9 cellular contexts compared by ENCODE assay signal in the genomic region with DNA sequence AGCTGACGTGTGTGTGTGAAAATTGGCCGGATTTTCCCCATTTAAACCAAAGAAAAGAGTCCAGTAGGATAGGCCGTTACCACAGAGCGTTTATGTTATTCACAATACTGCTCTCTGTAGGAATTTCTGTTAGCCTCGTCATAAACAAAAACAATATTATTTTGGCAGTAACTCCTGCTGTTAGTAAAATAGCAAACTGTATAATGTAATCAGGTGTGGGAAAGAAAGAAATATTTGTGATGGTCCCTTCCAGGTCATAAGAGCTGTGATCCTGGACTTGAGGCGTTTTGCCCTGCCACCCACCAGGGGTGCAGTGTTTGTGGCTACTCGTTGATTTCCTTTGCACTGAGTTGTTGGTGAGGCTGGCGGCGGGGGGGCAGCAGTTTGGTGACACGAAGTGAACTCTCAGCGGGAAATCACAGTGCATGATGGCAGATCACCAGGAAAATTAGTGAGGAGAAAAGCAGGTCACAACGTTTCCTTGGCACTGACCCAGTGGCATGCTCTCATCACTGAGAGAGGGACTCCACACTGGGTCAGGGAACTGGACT. TPM values are rescaled to one million over a fixed set of nuclear protein-coding genes. Genes with fewer than 3 reads are reported as not detected.
DNase-seq lines count a peak whose midpoint lies in the region; ATAC-seq and TF ChIP-seq lines count a peak whose summit lies in the region.
"Had no signal": no experiment of that assay in that cellular context is flagged by ENCODE, and none has a peak within 500 bp of the region (broad histone marks: within the 10 kb centered on the region; RNA-seq: fewer than 3 reads in every experiment).

No MANE protein-coding gene starts in this region.

- peaks cover 20 to 23% of the 10 kb centered on the region in 2 donors for H3K4me1 ChIP-seq in lung (ENCODE audit: control insufficient read depth in 2 of 2, insufficient read depth in 2 of 2, low read length in 2 of 2)
- peaks cover 20 to 66% (median 49%) of the 10 kb centered on the region in 4 donors for H3K4me1 ChIP-seq in transverse colon

- intact Hi-C loops in transverse colon (cut with DNase I; ENCODE audit: low total_unique reads) = loop anchor here (5.0 kb wide), 1 partner anchor 136 kb away; no protein-coding TSS in a partner anchor
- intact Hi-C loops in activated T-helper 1 cell treated with anti-CD3 and anti-CD28 coated beads, Interleukin-12 subunit alpha, Interleukin-12 subunit beta, Interleukin-2, Interleukin-4 antibody, amounts not matched to agents 30 ng/mL and 10 ng/mL and 1 ng/mL, durations not matched to agents 14 hours and 24 hours and 36 hours (cut with micrococcal nuclease) = no loop called here

- no peak for TF ChIP-seq EP300 in transverse colon (IDR thresholded peaks at IDR 0.05; ENCODE audit: low read depth)

- peaks cover 0 to 3% of the 10 kb centered on the region in 2 donors for H3K36me3 ChIP-seq in lung (ENCODE audit: control insufficient read depth in 2 of 2, insufficient read depth in 2 of 2, low read length in 2 of 2)
- H3K36me3 ChIP-seq in transverse colon = no peaks in the 10 kb centered on the region

- H3K4me3 ChIP-seq in astrocyte of the cerebellum (ENCODE audit: low read depth, low read length) (no peak overlapping the region), lung (peak overlapping the region; percentile 29), transverse colon (peak overlapping the region in 2 of 4 donors; percentile 13 to 89)

- DNase-seq in NCI-H2227 (lab: John Stamatoyannopoulos, UW; ENCODE audit: unreplicated experiment) (peak; percentile 5), NCI-H2227 treated with DMSO at 0.1 percent for 48 hours (lab: John Stamatoyannopoulos, UW) (no peak), astrocyte of the cerebellum (ENCODE audit: low read depth) (peak; percentile 38), lung (ENCODE audit: low spot score) (no peak), transverse colon (peak; percentile 47)
- DNase-seq in activated effector memory CD4-positive, alpha-beta T cell treated with Interleukin-2 at 50 U/mL for 16 hours = no peak
- DNase-seq in activated T-helper 1 cell treated with anti-CD3 and anti-CD28 coated beads, Interleukin-12 subunit alpha, Interleukin-12 subunit beta, Interleukin-2, Interleukin-4 antibody, amounts not matched to agents 30 ng/mL and 10 ng/mL and 1 ng/mL, durations not matched to agents 14 hours and 24 hours and 36 hours (ENCODE audit: low spot score) = no peak
- DNase-seq: CD8-positive, alpha-beta T cell had no signal

- H3K27me3 ChIP-seq in lung (ENCODE audit: control insufficient read depth, insufficient read depth) (no peaks in the 10 kb centered on the region), transverse colon (no peaks in the 10 kb centered on the region)

- TF ChIP-seq CTCF in astrocyte of the cerebellum (IDR thresholded peaks at IDR 0.05; ENCODE audit: low read depth, low read length, missing control alignments) (no peak), lung (IDR thresholded peaks at IDR 0.05; ENCODE audit: control extremely low read depth, extremely low read depth) (no peak), transverse colon (IDR thresholded peaks at IDR 0.05) (peak in 1 of 5 experiments; percentile 13)

- no peak for TF ChIP-seq POLR2A in transverse colon (IDR thresholded peaks at IDR 0.05)

- H3K9me3 Mint-ChIP-seq in activated T-helper 1 cell treated with anti-CD3 and anti-CD28 coated beads, Interleukin-12 subunit alpha, Interleukin-12 subunit beta, Interleukin-2, Interleukin-4 antibody, amounts not matched to agents 30 ng/mL and 10 ng/mL and 1 ng/mL, durations not matched to agents 14 hours and 24 hours and 36 hours = no peaks in the 10 kb centered on the region
- H3K9me3 Mint-ChIP-seq: CD8-positive, alpha-beta T cell had no signal

- H3K27ac ChIP-seq in lung (ENCODE audit: low read depth in 1 of 2, low read length in 1 of 2) (no peak overlapping the region), transverse colon (peak overlapping the region in 2 of 4 donors; percentile 13 to 23)

- H3K27me3 Mint-ChIP-seq in activated T-helper 1 cell treated with anti-CD3 and anti-CD28 coated beads, Interleukin-12 subunit alpha, Interleukin-12 subunit beta, Interleukin-2, Interleukin-4 antibody, amounts not matched to agents 30 ng/mL and 10 ng/mL and 1 ng/mL, durations not matched to agents 14 hours and 24 hours and 36 hours (ENCODE audit: insufficient read depth) = peaks cover 10% of the 10 kb centered on the region

- no peaks in the 10 kb centered on the region for H3K36me3 Mint-ChIP-seq in activated T-helper 1 cell treated with anti-CD3 and anti-CD28 coated beads, Interleukin-12 subunit alpha, Interleukin-12 subunit beta, Interleukin-2, Interleukin-4 antibody, amounts not matched to agents 30 ng/mL and 10 ng/mL and 1 ng/mL, durations not matched to agents 14 hours and 24 hours and 36 hours (ENCODE audit: low read depth)
- H3K36me3 Mint-ChIP-seq: CD8-positive, alpha-beta T cell had no signal

- no peak overlapping the region for H3K27ac Mint-ChIP-seq in activated T-helper 1 cell treated with anti-CD3 and anti-CD28 coated beads, Interleukin-12 subunit alpha, Interleukin-12 subunit beta, Interleukin-2, Interleukin-4 antibody, amounts not matched to agents 30 ng/mL and 10 ng/mL and 1 ng/mL, durations not matched to agents 14 hours and 24 hours and 36 hours
- H3K27ac Mint-ChIP-seq: CD8-positive, alpha-beta T cell had no signal

- ATAC-seq in lung (ENCODE audit: insufficient read depth, low FRiP score) = no peak
- no peak for ATAC-seq in HG02763 (IDR thresholded peaks at IDR 0.05; ENCODE audit: unreplicated experiment)
- ATAC-seq: CD8-positive, alpha-beta T cell had no signal

- WGBS in lung, 2 donors = 37 to 41% methylated on average over 12 of the region's 12 CpGs
- WGBS in transverse colon (ENCODE audit: low coverage in 1 of 2), 2 donors = 21 to 27% methylated on average over 6 to 12 of the region's 12 CpGs

- H3K9me3 ChIP-seq in lung (ENCODE audit: control insufficient read depth in 2 of 2, insufficient read depth in 1 of 2, low read length in 1 of 2) (no peaks in the 10 kb centered on the region), transverse colon (no peaks in the 10 kb centered on the region)

- H3K4me3 Mint-ChIP-seq in activated T-helper 1 cell treated with anti-CD3 and anti-CD28 coated beads, Interleukin-12 subunit alpha, Interleukin-12 subunit beta, Interleukin-2, Interleukin-4 antibody, amounts not matched to agents 30 ng/mL and 10 ng/mL and 1 ng/mL, durations not matched to agents 14 hours and 24 hours and 36 hours = no peak overlapping the region

- H3K4me1 Mint-ChIP-seq in activated T-helper 1 cell treated with anti-CD3 and anti-CD28 coated beads, Interleukin-12 subunit alpha, Interleukin-12 subunit beta, Interleukin-2, Interleukin-4 antibody, amounts not matched to agents 30 ng/mL and 10 ng/mL and 1 ng/mL, durations not matched to agents 14 hours and 24 hours and 36 hours (ENCODE audit: low read depth) = peaks cover 13% of the 10 kb centered on the region

- in situ Hi-C loops in astrocyte of the cerebellum (cut with HindIII; ENCODE audit: low sequenced_read_pairs) = no loop called here
- in situ Hi-C loops in transverse colon (cut with MboI; ENCODE audit: low pct_ligation_motif_present in 1 of 4, low pct_unique_long_range_greater_than_20kb in 1 of 4, low sequenced_read_pairs in 3 of 4) = loop anchor here in 1 of 4 donors (25.0 kb wide), 1 partner anchor 131 kb away; no protein-coding TSS in a partner anchor

RNA-seq across cellular contexts. Expression of a gene that starts 2.8 kb away (rescaled TPM):
- total RNA-seq in lung (10 to 100 TPM in 1 of 2 donors, 1 to 10 TPM in 1; 8.4 to 15.3 TPM), transverse colon (10 to 100 TPM; 16.2 to 36.2 (median 25.2) TPM)
- polyA plus RNA-seq in lung = 1 to 10 TPM; 5.4 to 7.5 TPM
- total RNA-seq in activated T-helper 1 cell treated with anti-CD3 and anti-CD28 coated beads, Interleukin-12 subunit alpha, Interleukin-12 subunit beta, Interleukin-2, Interleukin-4 antibody, amounts not matched to agents 30 ng/mL and 10 ng/mL and 1 ng/mL, durations not matched to agents 14 hours and 24 hours and 36 hours = 0.91 and 1.5 TPM in 2 replicates

Comparison
In these comparisons a context has a peak if more than half of its experiments do, and no peak if none do; other contexts are left out.
1. DNase-seq: peak in NCI-H2227 (single experiment), astrocyte of the cerebellum (single experiment) and transverse colon (single experiment); none in NCI-H2227 treated with DMSO at 0.1 percent for 48 hours (single experiment), lung (single experiment), activated effector memory CD4-positive, alpha-beta T cell treated with Interleukin-2 at 50 U/mL for 16 hours (single experiment) and activated T-helper 1 cell treated with anti-CD3 and anti-CD28 coated beads, Interleukin-12 subunit alpha, Interleukin-12 subunit beta, Interleukin-2, Interleukin-4 antibody, amounts not matched to agents 30 ng/mL and 10 ng/mL and 1 ng/mL, durations not matched to agents 14 hours and 24 hours and 36 hours (single experiment).